ENCODE assay signal across 8 cellular contexts in the genomic region with DNA sequence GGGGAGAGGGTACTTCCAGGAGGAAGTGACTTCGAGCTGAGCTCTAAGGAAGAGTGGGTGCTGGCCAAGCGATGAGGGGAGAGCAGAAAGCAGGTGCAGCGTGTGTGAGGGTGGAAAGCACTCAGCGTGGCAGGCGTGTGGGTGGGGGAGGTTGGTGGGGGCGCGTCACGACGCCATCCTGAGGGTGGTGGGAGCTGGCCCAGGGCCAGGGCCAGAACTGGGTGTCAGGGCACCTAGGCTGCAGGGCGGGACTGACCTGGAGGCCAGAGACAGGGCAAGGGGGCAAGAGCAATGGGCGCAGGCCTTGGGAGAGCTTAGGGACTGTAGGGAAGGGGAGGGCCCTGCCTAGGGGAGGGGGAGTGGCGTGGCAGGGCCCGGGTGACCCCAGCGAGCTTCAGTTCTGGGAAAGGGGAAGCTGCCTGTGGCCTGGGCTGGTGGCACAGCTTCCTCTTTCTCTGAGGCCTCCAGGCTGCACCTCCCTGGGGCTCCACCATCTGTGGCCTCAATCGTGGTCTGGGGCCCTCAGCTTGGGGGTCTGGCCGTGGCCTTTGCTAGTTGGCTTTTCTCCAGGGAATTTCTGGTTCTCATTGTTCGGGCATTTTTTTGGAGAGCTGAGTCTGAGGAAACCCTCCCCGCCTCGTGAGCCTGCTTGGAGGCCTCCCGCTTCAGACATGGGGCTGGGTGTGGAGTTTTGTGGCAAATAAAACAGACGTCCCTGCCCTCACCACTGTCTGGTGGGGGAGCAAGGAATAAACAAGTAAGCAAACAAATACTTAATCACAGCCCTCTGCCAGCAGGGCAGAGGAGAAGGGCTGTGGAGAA. TPM values are rescaled to one million over a fixed set of nuclear protein-coding genes. Genes with fewer than 3 reads are reported as not detected.
DNase-seq lines count a peak whose midpoint lies in the region; ATAC-seq and TF ChIP-seq lines count a peak whose summit lies in the region.

No MANE protein-coding gene starts in this region.

- intact Hi-C loops in transverse colon (cut with DNase I; ENCODE audit: low total_unique reads), result no loop called here

- no peaks in the 10 kb centered on the region for H3K36me3 ChIP-seq in transverse colon

- no peaks in the 10 kb centered on the region for H3K9me3 ChIP-seq in transverse colon

- ATAC-seq in HG03442 (IDR thresholded peaks at IDR 0.05; ENCODE audit: unreplicated experiment) (peak; percentile 37), left lobe of liver (peak; percentile 33)
- ATAC-seq in activated T-cell treated with anti-CD3 and anti-CD28 coated beads, Interleukin-2, amount 50 U/mL, for 4 hours, result peak; percentile 5 to 35

- no peak for TF ChIP-seq POLR2A in transverse colon (IDR thresholded peaks at IDR 0.05)

- DNase-seq in stimulated activated CD4-positive, alpha-beta T cell treated with anti-CD3 and anti-CD28 coated beads, Interleukin-15, amount 100 ng/mL, for 24 hours, result peak; percentile 16
- DNase-seq in stimulated activated CD4-positive, alpha-beta T cell treated with anti-CD3 and anti-CD28 coated beads, Interleukin-4, amount 100 ng/mL, for 24 hours, result no peak
- peak; percentile 34 for DNase-seq in activated T-cell treated with anti-CD3 and anti-CD28 coated beads, Interleukin-2, amount 50 U/mL, for 4 hours
- DNase-seq in left lobe of liver (ENCODE audit: low spot score) (no peak), transverse colon (peak; percentile 71), islet precursor cell (no peak)
- DNase-seq in stimulated activated CD4-positive, alpha-beta T cell treated with anti-CD3 and anti-CD28 coated beads, Interleukin-2, amount 100 ng/mL, for 24 hours, result no peak

- no peak overlapping the region for H3K4me3 ChIP-seq in transverse colon

- H3K4me3 Mint-ChIP-seq in activated T-cell treated with anti-CD3 and anti-CD28 coated beads, Interleukin-2, amount 50 U/mL, for 4 hours, result peak overlapping the region; percentile 26

- TF ChIP-seq EP300 in transverse colon (IDR thresholded peaks at IDR 0.05; ENCODE audit: low read depth), result no peak

- no peaks in the 10 kb centered on the region for H3K36me3 Mint-ChIP-seq in activated T-cell treated with anti-CD3 and anti-CD28 coated beads, Interleukin-2, amount 50 U/mL, for 4 hours (ENCODE audit: insufficient read depth)

- no peaks in the 10 kb centered on the region for H3K9me3 Mint-ChIP-seq in activated T-cell treated with anti-CD3 and anti-CD28 coated beads, Interleukin-2, amount 50 U/mL, for 4 hours

- peak overlapping the region; percentile 47 to 66 (median 57) for H3K27ac ChIP-seq in transverse colon

- no peaks in the 10 kb centered on the region for H3K27me3 Mint-ChIP-seq in activated T-cell treated with anti-CD3 and anti-CD28 coated beads, Interleukin-2, amount 50 U/mL, for 4 hours (ENCODE audit: low read depth)

- 60% methylated on average over 21 of the region's 21 CpGs; no CpG with 5 or more reads in 1 of the 2 donors for WGBS in transverse colon (ENCODE audit: low coverage in 1 of 2), 2 donors

- H3K27me3 ChIP-seq in transverse colon, result no peaks in the 10 kb centered on the region

- peaks cover 70% of the 10 kb centered on the region for H3K4me1 Mint-ChIP-seq in activated T-cell treated with anti-CD3 and anti-CD28 coated beads, Interleukin-2, amount 50 U/mL, for 4 hours (ENCODE audit: low read depth)

- H3K4me1 ChIP-seq in transverse colon, result peaks cover 7 to 47% (median 14%) of the 10 kb centered on the region in 4 donors

- in situ Hi-C loops in transverse colon (cut with MboI; ENCODE audit: low pct_ligation_motif_present in 1 of 4, low pct_unique_long_range_greater_than_20kb in 1 of 4, low sequenced_read_pairs in 3 of 4), result no loop called here

- no peak for TF ChIP-seq CTCF in transverse colon (IDR thresholded peaks at IDR 0.05)

RNA-seq across cellular contexts. Expression of gene RELT, which starts 8.9 kb away (rescaled TPM):
- total RNA-seq in activated T-cell treated with anti-CD3 and anti-CD28 coated beads, Interleukin-2, amount 50 U/mL, for 4 hours, result 10 to 100 TPM; 31.3 to 36.6 (median 32.5) TPM
- total RNA-seq in left lobe of liver, result 1.4 TPM
- 10 to 100 TPM in 1 of 4 donors, 1 to 10 TPM in 3; 2.0 to 10.1 (median 6.1) TPM for total RNA-seq in transverse colon

Comparison
In these comparisons a context has a peak if more than half of its experiments do, and no peak if none do; other contexts are left out.
1. DNase-seq: peak in stimulated activated CD4-positive, alpha-beta T cell treated with anti-CD3 and anti-CD28 coated beads, Interleukin-15, amount 100 ng/mL, for 24 hours (single experiment), activated T-cell treated with anti-CD3 and anti-CD28 coated beads, Interleukin-2, amount 50 U/mL, for 4 hours (single experiment) and transverse colon (single experiment); none in stimulated activated CD4-positive, alpha-beta T cell treated with anti-CD3 and anti-CD28 coated beads, Interleukin-4, amount 100 ng/mL, for 24 hours (single experiment), left lobe of liver (single experiment), islet precursor cell (single experiment) and stimulated activated CD4-positive, alpha-beta T cell treated with anti-CD3 and anti-CD28 coated beads, Interleukin-2, amount 100 ng/mL, for 24 hours (0 of 2).
2. Peak in every context shown above with its lines, with median percentiles within 50 percentile points of each other: ATAC-seq.